Comparison of ENCODE assay signal across 14 cellular contexts in genomic region chr12:92619026-92619425, GRCh38.
A peak's percentile ranks its signal among the peaks of the same experiment; 100 is the strongest.
DNase-seq lines count a peak whose midpoint lies in the region; ATAC-seq, FAIRE-seq and TF ChIP-seq lines count a peak whose summit lies in the region.
"Had no signal": no experiment of that assay in that cellular context is flagged by ENCODE, and none has a peak within 500 bp of the region (broad histone marks: within the 10 kb centered on the region; RNA-seq: fewer than 3 reads in every experiment).

No MANE protein-coding gene starts in this region.

- no peaks in the 10 kb centered on the region for H3K9me3 ChIP-seq in RWPE2 (ENCODE audit: severe bottlenecking)
- H3K9me3 ChIP-seq: BLaER1, HAP-1 had no signal

- H3K4me3 ChIP-seq in RWPE2 (ENCODE audit: severe bottlenecking), result no peak overlapping the region
- H3K4me3 ChIP-seq: BLaER1, HAP-1 had no signal

- H3K36me3 ChIP-seq in RWPE2 (ENCODE audit: low read depth), result no peaks in the 10 kb centered on the region
- H3K36me3 ChIP-seq: BLaER1, HAP-1 had no signal

- ATAC-seq in RWPE2 (ENCODE audit: low read depth), result no peak

- H3K27me3 ChIP-seq in RWPE2 (ENCODE audit: insufficient read depth, poor library complexity, severe bottlenecking), result no peaks in the 10 kb centered on the region
- H3K27me3 ChIP-seq: BLaER1 had no signal

- peak; percentile 7 for TF ChIP-seq CTCF in RWPE2 (IDR thresholded peaks at IDR 0.05; ENCODE audit: poor library complexity, severe bottlenecking)

- no peak for FAIRE-seq in H54 (lab: Jason Lieb, UNC)

- H3K4me1 ChIP-seq in RWPE2 (ENCODE audit: insufficient read depth, poor library complexity, severe bottlenecking), result peaks cover 52% of the 10 kb centered on the region
- H3K4me1 ChIP-seq: BLaER1, HAP-1 had no signal

- TF ChIP-seq POLR2A in H54 (IDR thresholded peaks at IDR 0.05; ENCODE audit: low read depth, low read length), result no peak

- DNase-seq in LHCN-M2 (ENCODE audit: low read depth) (peak; percentile 57), RWPE2 (ENCODE audit: low spot score) (no peak), myocyte (ENCODE audit: low read depth) (peak; percentile 88), H54 (ENCODE audit: insufficient read length, low spot score) (no peak), iPS-NIHi7 (ENCODE audit: extremely low spot score) (no peak)
- DNase-seq in stimulated activated CD4-positive, alpha-beta T cell treated with anti-CD3 and anti-CD28 coated beads, Interleukin-4, amount 100 ng/mL, for 4 hours, result no peak
- DNase-seq: AML-193; CD4-positive, CD25-positive, alpha-beta regulatory T cell; DMS53; GF-D8; GOT3; IMR-90 had no signal

- H3K27ac ChIP-seq in RWPE2 (ENCODE audit: poor library complexity, severe bottlenecking), result peak overlapping the region; percentile 94
- H3K27ac ChIP-seq: BLaER1 had no signal

Comparison
In these comparisons a context has a peak if more than half of its experiments do, and no peak if none do; other contexts are left out.
1. DNase-seq: peak in LHCN-M2 (single experiment) and myocyte (single experiment); none in RWPE2 (single experiment), H54 (single experiment), stimulated activated CD4-positive, alpha-beta T cell treated with anti-CD3 and anti-CD28 coated beads, Interleukin-4, amount 100 ng/mL, for 4 hours (0 of 2) and iPS-NIHi7 (single experiment).